20 cellular contexts compared by ENCODE assay signal in genomic region chr10:113261130-113261529, GRCh38.
"Had no signal": no experiment of that assay in that cellular context is flagged by ENCODE, and none has a peak within 500 bp of the region (broad histone marks: within the 10 kb centered on the region; RNA-seq: fewer than 3 reads in every experiment).

No MANE protein-coding gene starts in this region.

- H3K27me3 ChIP-seq: ascending aorta, left lung, right atrium auricular region, uterus had no signal

- H3K4me1 ChIP-seq: ascending aorta, left lung, prostate gland, right atrium auricular region, transverse colon, uterus had no signal

- H3K4me3 ChIP-seq: ascending aorta, left lung, prostate gland, right atrium auricular region, transverse colon, uterus had no signal

- H3K4me1 Mint-ChIP-seq: central memory CD8-positive, alpha-beta T cell had no signal

- H3K27ac ChIP-seq: ascending aorta, left lung, prostate gland, right atrium auricular region, transverse colon, uterus had no signal

- H3K4me3 Mint-ChIP-seq: central memory CD8-positive, alpha-beta T cell; neural crest cell had no signal

- ATAC-seq: left lung; stimulated activated naive CD8-positive, alpha-beta T cell treated with anti-CD3 and anti-CD28 coated beads, Interleukin-15, Interleukin-2, amounts not matched to agents 100 U/mL and 50 U/mL, for 24 hours had no signal

- H3K9me3 ChIP-seq: ascending aorta, left lung, prostate gland, right atrium auricular region, transverse colon, uterus had no signal

- H3K9me3 Mint-ChIP-seq: central memory CD8-positive, alpha-beta T cell; neural crest cell had no signal

- H3K36me3 ChIP-seq: ascending aorta, left lung, prostate gland, right atrium auricular region, transverse colon, uterus had no signal

- DNase-seq: activated CD4-positive, alpha-beta T cell treated with anti-CD3 and anti-CD28 coated beads, Interleukin-2, amount 50 U/mL, for 1 hour; activated CD8-positive, alpha-beta memory T cell treated with anti-CD3 and anti-CD28 coated beads for 24 hours; activated CD8-positive, alpha-beta memory T cell treated with anti-CD3 and anti-CD28 coated beads, Interleukin-2, amount 50 U/mL, for 48 hours; activated effector memory CD4-positive, alpha-beta T cell treated with Interleukin-2 at 50 U/mL for 16 hours; activated naive CD4-positive, alpha-beta T cell treated with anti-CD3 and anti-CD28 coated beads, Interleukin-2, amount 50 U/mL, for 16 hours; activated T-cell treated with anti-CD3 and anti-CD28 coated beads, Interleukin-2, amount 50 U/mL, for 48 hours; cortex of kidney; left lung; midbrain; stimulated activated CD4-positive, alpha-beta T cell treated with anti-CD3 and anti-CD28 coated beads, Interleukin-2, amount 100 ng/mL, for 24 hours; stimulated activated naive CD8-positive, alpha-beta T cell treated with anti-CD3 and anti-CD28 coated beads, Interleukin-15, Interleukin-2, amounts not matched to agents 100 U/mL and 50 U/mL, for 24 hours; substantia nigra; T1000; transverse colon; uterus had no signal
